ENCODE assay signal across 1 cellular context in the genomic region with DNA sequence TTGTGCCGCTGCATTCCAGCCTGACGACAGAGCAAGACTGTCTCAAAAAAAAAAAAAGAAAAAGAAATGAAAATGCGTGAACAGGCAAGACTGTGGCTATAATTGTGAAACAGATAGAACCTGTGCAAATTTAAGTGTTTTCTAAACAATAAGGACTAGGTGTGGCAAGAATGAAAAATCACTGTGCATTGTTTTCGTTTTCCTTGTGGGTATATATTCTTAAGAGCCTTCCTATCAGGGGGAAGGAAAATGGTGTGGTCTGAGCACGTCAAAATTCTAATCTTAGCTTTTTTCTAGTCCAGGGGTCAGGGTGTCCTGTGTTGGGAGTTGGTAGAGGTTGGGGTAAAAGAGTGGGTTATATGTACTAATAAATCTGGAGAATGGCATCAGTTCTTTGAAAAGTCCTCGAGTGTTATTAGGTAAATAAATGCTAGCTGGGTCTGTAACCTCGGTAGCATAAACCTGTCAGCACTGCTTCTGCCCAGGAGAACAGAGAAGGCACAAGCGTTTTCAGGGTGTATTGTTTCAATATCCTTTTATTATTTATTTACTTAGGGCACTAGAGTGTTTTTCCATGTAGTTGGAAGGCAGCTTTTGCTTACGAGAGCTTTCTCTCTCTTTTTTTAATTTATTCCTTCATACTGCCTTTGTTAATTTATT.
TF ChIP-seq lines count a peak whose summit lies in the region.

No MANE protein-coding gene starts in this region.

TF ChIP-seq in HEK293, 187 proteins besides CTCF, POLR2A, EP300 and RAD21 (continued from another document and continues in another):
- TF ChIP-seq, protein P1, sequence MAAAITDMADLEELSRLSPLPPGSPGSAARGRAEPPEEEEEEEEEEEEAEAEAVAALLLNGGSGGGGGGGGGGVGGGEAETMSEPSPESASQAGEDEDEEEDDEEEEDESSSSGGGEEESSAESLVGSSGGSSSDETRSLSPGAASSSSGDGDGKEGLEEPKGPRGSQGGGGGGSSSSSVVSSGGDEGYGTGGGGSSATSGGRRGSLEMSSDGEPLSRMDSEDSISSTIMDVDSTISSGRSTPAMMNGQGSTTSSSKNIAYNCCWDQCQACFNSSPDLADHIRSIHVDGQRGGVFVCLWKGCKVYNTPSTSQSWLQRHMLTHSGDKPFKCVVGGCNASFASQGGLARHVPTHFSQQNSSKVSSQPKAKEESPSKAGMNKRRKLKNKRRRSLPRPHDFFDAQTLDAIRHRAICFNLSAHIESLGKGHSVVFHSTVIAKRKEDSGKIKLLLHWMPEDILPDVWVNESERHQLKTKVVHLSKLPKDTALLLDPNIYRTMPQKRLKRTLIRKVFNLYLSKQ (tag by site-specific recombination; IDR thresholded peaks at IDR 0.05; ENCODE audit: borderline replicate concordance), result no peak
- TF ChIP-seq ZNF571 (tag by site-specific recombination; IDR thresholded peaks at IDR 0.05) (no peak), ZNF561 (tag by site-specific recombination; IDR thresholded peaks at IDR 0.05; ENCODE audit: borderline replicate concordance) (0 out of 2 replicates have a peak, but pooled peaks have one; percentile 44), BCL11A (tag by site-specific recombination; IDR thresholded peaks at IDR 0.05; ENCODE audit: low read depth) (peak; percentile 22; the same call in 1 of the 2 replicates), BCL11B (tag by site-specific recombination; IDR thresholded peaks at IDR 0.05; ENCODE audit: low read depth) (no peak), ZNF433 (tag by site-specific recombination; IDR thresholded peaks at IDR 0.05; ENCODE audit: low read depth) (no peak), OSR2 (tag by site-specific recombination; IDR thresholded peaks at IDR 0.05) (peak; percentile 44; the same call in 1 of the 2 replicates), ZNF335 (tag by site-specific recombination; conservative IDR thresholded peaks at IDR 0.05) (no peak), IKZF3 (tag by site-specific recombination; IDR thresholded peaks at IDR 0.05) (no peak), GLIS2 (tag by site-specific recombination; IDR thresholded peaks at IDR 0.05) (no peak), ZNF214 (tag by site-specific recombination; IDR thresholded peaks at IDR 0.05; ENCODE audit: borderline replicate concordance) (no peak), ZNF132 (tag by site-specific recombination; IDR thresholded peaks at IDR 0.05; ENCODE audit: borderline replicate concordance) (no peak), ZNF311 (tag by site-specific recombination; IDR thresholded peaks at IDR 0.05; ENCODE audit: borderline replicate concordance) (no peak), OVOL3 (tag by site-specific recombination; IDR thresholded peaks at IDR 0.05) (no peak), ZNF19 (tag by site-specific recombination; IDR thresholded peaks at IDR 0.05; ENCODE audit: low read depth) (no peak), ZNF76 (tag by site-specific recombination; IDR thresholded peaks at IDR 0.05; ENCODE audit: borderline replicate concordance, low read depth) (no peak), ZFP41 (tag by site-specific recombination; IDR thresholded peaks at IDR 0.05; ENCODE audit: borderline replicate concordance) (no peak), ZNF776 (tag by site-specific recombination; IDR thresholded peaks at IDR 0.05; ENCODE audit: borderline replicate concordance) (no peak), ZNF658 (tag by site-specific recombination; IDR thresholded peaks at IDR 0.05) (no peak), ZBTB1 (tag by site-specific recombination; IDR thresholded peaks at IDR 0.05) (no peak), ZNF239 (tag by site-specific recombination; IDR thresholded peaks at IDR 0.05) (no peak), REPIN1 (tag by site-specific recombination; IDR thresholded peaks at IDR 0.05; ENCODE audit: low read depth) (no peak), ZNF366 (tag by site-specific recombination; conservative IDR thresholded peaks at IDR 0.05) (no peak), ZNF792 (tag by site-specific recombination; IDR thresholded peaks at IDR 0.05) (no peak)
- TF ChIP-seq, protein P2, sequence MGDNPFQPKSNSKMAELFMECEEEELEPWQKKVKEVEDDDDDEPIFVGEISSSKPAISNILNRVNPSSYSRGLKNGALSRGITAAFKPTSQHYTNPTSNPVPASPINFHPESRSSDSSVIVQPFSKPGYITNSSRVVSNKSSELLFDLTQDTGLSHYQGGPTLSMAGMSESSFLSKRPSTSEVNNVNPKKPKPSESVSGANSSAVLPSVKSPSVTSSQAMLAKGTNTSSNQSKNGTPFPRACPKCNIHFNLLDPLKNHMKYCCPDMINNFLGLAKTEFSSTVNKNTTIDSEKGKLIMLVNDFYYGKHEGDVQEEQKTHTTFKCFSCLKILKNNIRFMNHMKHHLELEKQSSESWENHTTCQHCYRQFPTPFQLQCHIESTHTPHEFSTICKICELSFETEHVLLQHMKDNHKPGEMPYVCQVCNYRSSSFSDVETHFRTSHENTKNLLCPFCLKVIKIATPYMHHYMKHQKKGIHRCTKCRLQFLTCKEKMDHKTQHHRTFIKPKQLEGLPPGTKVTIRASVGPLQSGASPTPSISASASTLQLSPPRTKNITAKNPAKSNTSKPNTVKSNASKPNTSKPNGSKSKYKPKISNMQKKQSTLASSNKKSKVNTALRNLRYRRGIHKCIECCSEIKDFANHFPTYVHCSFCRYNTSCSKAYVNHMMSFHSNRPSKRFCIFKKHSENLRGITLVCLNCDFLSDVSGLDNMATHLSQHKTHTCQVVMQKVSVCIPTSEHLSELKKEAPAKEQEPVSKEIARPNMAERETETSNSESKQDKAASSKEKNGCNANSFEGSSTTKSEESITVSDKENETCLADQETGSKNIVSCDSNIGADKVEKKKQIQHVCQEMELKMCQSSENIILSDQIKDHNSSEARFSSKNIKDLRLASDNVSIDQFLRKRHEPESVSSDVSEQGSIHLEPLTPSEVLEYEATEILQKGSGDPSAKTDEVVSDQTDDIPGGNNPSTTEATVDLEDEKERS (tag by site-specific recombination; IDR thresholded peaks at IDR 0.05), result no peak
- TF ChIP-seq, protein P3, sequence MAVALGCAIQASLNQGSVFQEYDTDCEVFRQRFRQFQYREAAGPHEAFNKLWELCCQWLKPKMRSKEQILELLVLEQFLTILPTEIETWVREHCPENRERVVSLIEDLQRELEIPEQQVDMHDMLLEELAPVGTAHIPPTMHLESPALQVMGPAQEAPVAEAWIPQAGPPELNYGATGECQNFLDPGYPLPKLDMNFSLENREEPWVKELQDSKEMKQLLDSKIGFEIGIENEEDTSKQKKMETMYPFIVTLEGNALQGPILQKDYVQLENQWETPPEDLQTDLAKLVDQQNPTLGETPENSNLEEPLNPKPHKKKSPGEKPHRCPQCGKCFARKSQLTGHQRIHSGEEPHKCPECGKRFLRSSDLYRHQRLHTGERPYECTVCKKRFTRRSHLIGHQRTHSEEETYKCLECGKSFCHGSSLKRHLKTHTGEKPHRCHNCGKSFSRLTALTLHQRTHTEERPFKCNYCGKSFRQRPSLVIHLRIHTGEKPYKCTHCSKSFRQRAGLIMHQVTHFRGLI (tag by site-specific recombination; IDR thresholded peaks at IDR 0.05), result no peak
- TF ChIP-seq, protein P4, sequence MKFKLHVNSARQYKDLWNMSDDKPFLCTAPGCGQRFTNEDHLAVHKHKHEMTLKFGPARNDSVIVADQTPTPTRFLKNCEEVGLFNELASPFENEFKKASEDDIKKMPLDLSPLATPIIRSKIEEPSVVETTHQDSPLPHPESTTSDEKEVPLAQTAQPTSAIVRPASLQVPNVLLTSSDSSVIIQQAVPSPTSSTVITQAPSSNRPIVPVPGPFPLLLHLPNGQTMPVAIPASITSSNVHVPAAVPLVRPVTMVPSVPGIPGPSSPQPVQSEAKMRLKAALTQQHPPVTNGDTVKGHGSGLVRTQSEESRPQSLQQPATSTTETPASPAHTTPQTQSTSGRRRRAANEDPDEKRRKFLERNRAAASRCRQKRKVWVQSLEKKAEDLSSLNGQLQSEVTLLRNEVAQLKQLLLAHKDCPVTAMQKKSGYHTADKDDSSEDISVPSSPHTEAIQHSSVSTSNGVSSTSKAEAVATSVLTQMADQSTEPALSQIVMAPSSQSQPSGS (tag by site-specific recombination; IDR thresholded peaks at IDR 0.05; ENCODE audit: low read depth), result no peak
- TF ChIP-seq, protein P5, sequence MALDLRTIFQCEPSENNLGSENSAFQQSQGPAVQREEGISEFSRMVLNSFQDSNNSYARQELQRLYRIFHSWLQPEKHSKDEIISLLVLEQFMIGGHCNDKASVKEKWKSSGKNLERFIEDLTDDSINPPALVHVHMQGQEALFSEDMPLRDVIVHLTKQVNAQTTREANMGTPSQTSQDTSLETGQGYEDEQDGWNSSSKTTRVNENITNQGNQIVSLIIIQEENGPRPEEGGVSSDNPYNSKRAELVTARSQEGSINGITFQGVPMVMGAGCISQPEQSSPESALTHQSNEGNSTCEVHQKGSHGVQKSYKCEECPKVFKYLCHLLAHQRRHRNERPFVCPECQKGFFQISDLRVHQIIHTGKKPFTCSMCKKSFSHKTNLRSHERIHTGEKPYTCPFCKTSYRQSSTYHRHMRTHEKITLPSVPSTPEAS (tag by site-specific recombination; IDR thresholded peaks at IDR 0.05), result no peak
- TF ChIP-seq, protein P6, sequence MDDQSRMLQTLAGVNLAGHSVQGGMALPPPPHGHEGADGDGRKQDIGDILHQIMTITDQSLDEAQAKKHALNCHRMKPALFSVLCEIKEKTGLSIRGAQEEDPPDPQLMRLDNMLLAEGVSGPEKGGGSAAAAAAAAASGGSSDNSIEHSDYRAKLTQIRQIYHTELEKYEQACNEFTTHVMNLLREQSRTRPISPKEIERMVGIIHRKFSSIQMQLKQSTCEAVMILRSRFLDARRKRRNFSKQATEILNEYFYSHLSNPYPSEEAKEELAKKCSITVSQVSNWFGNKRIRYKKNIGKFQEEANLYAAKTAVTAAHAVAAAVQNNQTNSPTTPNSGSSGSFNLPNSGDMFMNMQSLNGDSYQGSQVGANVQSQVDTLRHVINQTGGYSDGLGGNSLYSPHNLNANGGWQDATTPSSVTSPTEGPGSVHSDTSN (CRISPR knock-in tag; IDR thresholded peaks at IDR 0.05), result no peak
- TF ChIP-seq, protein P7, sequence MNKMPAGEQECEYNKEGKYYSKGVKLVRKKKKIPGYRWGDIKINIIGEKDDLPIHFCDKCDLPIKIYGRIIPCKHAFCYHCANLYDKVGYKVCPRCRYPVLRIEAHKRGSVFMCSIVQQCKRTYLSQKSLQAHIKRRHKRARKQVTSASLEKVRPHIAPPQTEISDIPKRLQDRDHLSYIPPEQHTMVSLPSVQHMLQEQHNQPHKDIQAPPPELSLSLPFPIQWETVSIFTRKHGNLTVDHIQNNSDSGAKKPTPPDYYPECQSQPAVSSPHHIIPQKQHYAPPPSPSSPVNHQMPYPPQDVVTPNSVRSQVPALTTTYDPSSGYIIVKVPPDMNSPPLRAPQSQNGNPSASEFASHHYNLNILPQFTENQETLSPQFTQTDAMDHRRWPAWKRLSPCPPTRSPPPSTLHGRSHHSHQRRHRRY (tag by site-specific recombination; IDR thresholded peaks at IDR 0.05), result no peak
- TF ChIP-seq, protein P8, sequence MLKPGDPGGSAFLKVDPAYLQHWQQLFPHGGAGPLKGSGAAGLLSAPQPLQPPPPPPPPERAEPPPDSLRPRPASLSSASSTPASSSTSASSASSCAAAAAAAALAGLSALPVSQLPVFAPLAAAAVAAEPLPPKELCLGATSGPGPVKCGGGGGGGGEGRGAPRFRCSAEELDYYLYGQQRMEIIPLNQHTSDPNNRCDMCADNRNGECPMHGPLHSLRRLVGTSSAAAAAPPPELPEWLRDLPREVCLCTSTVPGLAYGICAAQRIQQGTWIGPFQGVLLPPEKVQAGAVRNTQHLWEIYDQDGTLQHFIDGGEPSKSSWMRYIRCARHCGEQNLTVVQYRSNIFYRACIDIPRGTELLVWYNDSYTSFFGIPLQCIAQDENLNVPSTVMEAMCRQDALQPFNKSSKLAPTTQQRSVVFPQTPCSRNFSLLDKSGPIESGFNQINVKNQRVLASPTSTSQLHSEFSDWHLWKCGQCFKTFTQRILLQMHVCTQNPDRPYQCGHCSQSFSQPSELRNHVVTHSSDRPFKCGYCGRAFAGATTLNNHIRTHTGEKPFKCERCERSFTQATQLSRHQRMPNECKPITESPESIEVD (tag by site-specific recombination; IDR thresholded peaks at IDR 0.05), result peak; percentile 62; the same call in 1 of the 2 replicates
- TF ChIP-seq, protein P9, sequence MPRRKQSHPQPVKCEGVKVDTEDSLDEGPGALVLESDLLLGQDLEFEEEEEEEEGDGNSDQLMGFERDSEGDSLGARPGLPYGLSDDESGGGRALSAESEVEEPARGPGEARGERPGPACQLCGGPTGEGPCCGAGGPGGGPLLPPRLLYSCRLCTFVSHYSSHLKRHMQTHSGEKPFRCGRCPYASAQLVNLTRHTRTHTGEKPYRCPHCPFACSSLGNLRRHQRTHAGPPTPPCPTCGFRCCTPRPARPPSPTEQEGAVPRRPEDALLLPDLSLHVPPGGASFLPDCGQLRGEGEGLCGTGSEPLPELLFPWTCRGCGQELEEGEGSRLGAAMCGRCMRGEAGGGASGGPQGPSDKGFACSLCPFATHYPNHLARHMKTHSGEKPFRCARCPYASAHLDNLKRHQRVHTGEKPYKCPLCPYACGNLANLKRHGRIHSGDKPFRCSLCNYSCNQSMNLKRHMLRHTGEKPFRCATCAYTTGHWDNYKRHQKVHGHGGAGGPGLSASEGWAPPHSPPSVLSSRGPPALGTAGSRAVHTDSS (tag by site-specific recombination; IDR thresholded peaks at IDR 0.05), result no peak
- TF ChIP-seq, protein P10, sequence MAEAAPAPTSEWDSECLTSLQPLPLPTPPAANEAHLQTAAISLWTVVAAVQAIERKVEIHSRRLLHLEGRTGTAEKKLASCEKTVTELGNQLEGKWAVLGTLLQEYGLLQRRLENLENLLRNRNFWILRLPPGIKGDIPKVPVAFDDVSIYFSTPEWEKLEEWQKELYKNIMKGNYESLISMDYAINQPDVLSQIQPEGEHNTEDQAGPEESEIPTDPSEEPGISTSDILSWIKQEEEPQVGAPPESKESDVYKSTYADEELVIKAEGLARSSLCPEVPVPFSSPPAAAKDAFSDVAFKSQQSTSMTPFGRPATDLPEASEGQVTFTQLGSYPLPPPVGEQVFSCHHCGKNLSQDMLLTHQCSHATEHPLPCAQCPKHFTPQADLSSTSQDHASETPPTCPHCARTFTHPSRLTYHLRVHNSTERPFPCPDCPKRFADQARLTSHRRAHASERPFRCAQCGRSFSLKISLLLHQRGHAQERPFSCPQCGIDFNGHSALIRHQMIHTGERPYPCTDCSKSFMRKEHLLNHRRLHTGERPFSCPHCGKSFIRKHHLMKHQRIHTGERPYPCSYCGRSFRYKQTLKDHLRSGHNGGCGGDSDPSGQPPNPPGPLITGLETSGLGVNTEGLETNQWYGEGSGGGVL (tag by site-specific recombination; IDR thresholded peaks at IDR 0.05), result no peak
- TF ChIP-seq, protein P11, sequence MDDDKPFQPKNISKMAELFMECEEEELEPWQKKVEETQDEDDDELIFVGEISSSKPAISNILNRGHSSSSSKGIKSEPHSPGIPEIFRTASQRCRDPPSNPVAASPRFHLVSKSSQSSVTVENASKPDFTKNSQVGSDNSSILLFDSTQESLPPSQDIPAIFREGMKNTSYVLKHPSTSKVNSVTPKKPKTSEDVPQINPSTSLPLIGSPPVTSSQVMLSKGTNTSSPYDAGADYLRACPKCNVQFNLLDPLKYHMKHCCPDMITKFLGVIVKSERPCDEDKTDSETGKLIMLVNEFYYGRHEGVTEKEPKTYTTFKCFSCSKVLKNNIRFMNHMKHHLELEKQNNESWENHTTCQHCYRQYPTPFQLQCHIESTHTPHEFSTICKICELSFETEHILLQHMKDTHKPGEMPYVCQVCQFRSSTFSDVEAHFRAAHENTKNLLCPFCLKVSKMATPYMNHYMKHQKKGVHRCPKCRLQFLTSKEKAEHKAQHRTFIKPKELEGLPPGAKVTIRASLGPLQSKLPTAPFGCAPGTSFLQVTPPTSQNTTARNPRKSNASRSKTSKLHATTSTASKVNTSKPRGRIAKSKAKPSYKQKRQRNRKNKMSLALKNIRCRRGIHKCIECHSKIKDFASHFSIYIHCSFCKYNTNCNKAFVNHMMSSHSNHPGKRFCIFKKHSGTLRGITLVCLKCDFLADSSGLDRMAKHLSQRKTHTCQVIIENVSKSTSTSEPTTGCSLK (tag by site-specific recombination; IDR thresholded peaks at IDR 0.05), result no peak
